Comparison of ENCODE assay signal across 16 cellular contexts in the genomic region with DNA sequence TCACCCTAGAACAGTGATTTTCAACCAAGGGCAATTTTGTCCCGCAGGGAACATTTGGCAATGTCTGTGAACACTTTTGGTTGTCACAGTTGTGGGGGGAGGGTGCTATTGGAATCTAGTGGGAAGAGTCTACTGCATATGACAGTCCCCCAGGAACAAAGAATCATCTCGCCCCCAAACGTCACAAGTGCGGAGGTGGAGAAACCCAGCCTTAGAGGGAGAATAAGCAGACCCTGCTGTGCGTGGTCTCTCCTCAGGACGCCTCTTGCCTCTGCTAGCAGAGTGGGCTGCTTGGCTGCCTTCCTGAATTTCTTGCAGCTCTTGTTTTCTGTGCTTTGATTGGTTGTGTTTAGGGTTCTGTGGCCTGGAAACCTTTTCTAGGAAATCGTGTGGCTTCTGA. TPM values are rescaled to one million over a fixed set of nuclear protein-coding genes. Genes with fewer than 3 reads are reported as not detected.
DNase-seq lines count a peak whose midpoint lies in the region; ATAC-seq, FAIRE-seq and TF ChIP-seq lines count a peak whose summit lies in the region.
"Had no signal": no experiment of that assay in that cellular context is flagged by ENCODE, and none has a peak within 500 bp of the region (broad histone marks: within the 10 kb centered on the region; RNA-seq: fewer than 3 reads in every experiment).

No MANE protein-coding gene starts in this region.

- no peak for FAIRE-seq in astrocyte (lab: Jason Lieb, UNC)

- TF ChIP-seq CTCF in HEK293 (tag by site-specific recombination; IDR thresholded peaks at IDR 0.05): no peak
- TF ChIP-seq CTCF in astrocyte (IDR thresholded peaks at IDR 0.05; ENCODE audit: insufficient read depth, low read depth, low read length): no peak
- no peak for TF ChIP-seq CTCF in lower lobe of right lung (IDR thresholded peaks at IDR 0.05)
- TF ChIP-seq CTCF in adrenal gland (IDR thresholded peaks at IDR 0.05): no peak
- TF ChIP-seq CTCF in body of pancreas (IDR thresholded peaks at IDR 0.05): no peak

- no peak overlapping the region for H2AFZ ChIP-seq in astrocyte (ENCODE audit: low read depth, low read length)

- no peaks in the 10 kb centered on the region for H3K36me3 ChIP-seq in HEK293 (ENCODE audit: control insufficient read depth in 2 of 2, insufficient read depth in 1 of 2, low read length in 2 of 2)
- H3K36me3 ChIP-seq in astrocyte (ENCODE audit: insufficient read depth, low read length): no peaks in the 10 kb centered on the region
- no peaks in the 10 kb centered on the region for H3K36me3 ChIP-seq in lower lobe of right lung
- no peaks in the 10 kb centered on the region for H3K36me3 ChIP-seq in adrenal gland (replicated peaks in 1 of 2)
- H3K36me3 ChIP-seq in body of pancreas (replicated peaks in 1 of 2; ENCODE audit: insufficient read depth in 1 of 2, low read depth in 2 of 2): no peaks in the 10 kb centered on the region
- H3K36me3 ChIP-seq: neutrophil had no signal

- peaks cover 94% of the 10 kb centered on the region for H3K79me2 ChIP-seq in astrocyte (ENCODE audit: insufficient read depth, low read length)

- H3K9me3 ChIP-seq in HEK293 (ENCODE audit: control insufficient read depth, insufficient read depth, low read depth, low read length) (no peaks in the 10 kb centered on the region), astrocyte (ENCODE audit: insufficient read depth, low read depth, low read length) (no peaks in the 10 kb centered on the region), lower lobe of right lung (no peaks in the 10 kb centered on the region), adrenal gland (replicated peaks in 1 of 3) (no peaks in the 10 kb centered on the region), body of pancreas (no peaks in the 10 kb centered on the region)
- H3K9me3 ChIP-seq: neutrophil had no signal

- H3K27ac ChIP-seq in HEK293 (ENCODE audit: extremely low read depth, low read depth, low read length): no peak overlapping the region
- H3K27ac ChIP-seq in astrocyte (ENCODE audit: low read depth, low read length): peak overlapping the region; percentile 87
- H3K27ac ChIP-seq in lower lobe of right lung: peak overlapping the region; percentile 78
- H3K27ac ChIP-seq in adrenal gland: peak overlapping the region in 1 of 5 donors; percentile 22
- H3K27ac ChIP-seq in body of pancreas: peak overlapping the region in 2 of 4 donors; percentile 48 to 63
- H3K27ac ChIP-seq: neutrophil had no signal

- peaks cover 3% of the 10 kb centered on the region for H3K36me3 Mint-ChIP-seq in astrocyte (ENCODE audit: low read depth, unreplicated experiment)
- H3K36me3 Mint-ChIP-seq: activated naive CD8-positive, alpha-beta T cell treated with anti-CD3 and anti-CD28 coated beads for 36 hours had no signal

- H3K4me1 Mint-ChIP-seq in astrocyte (ENCODE audit: low read depth, unreplicated experiment): peaks cover 24% of the 10 kb centered on the region

- H3K4me1 ChIP-seq in HEK293 (ENCODE audit: control insufficient read depth, insufficient read depth, low read length) (peaks cover 16% of the 10 kb centered on the region), astrocyte (ENCODE audit: insufficient read depth, low read length) (peaks cover 51% of the 10 kb centered on the region), lower lobe of right lung (peaks cover 97% of the 10 kb centered on the region), adrenal gland (replicated peaks in 1 of 2) (peaks cover 13 to 46% of the 10 kb centered on the region in 2 donors), body of pancreas (peaks cover 67% of the 10 kb centered on the region)

- H3K9me3 Mint-ChIP-seq in astrocyte (ENCODE audit: unreplicated experiment): peaks cover 5% of the 10 kb centered on the region
- H3K9me3 Mint-ChIP-seq: activated naive CD8-positive, alpha-beta T cell treated with anti-CD3 and anti-CD28 coated beads for 36 hours had no signal

- peak overlapping the region; percentile 53 for H3K27ac Mint-ChIP-seq in astrocyte (ENCODE audit: unreplicated experiment)
- H3K27ac Mint-ChIP-seq: activated naive CD8-positive, alpha-beta T cell treated with anti-CD3 and anti-CD28 coated beads for 36 hours had no signal

- H3K4me3 Mint-ChIP-seq in astrocyte (ENCODE audit: unreplicated experiment): peak overlapping the region; percentile 9
- H3K4me3 Mint-ChIP-seq: activated naive CD8-positive, alpha-beta T cell treated with anti-CD3 and anti-CD28 coated beads for 36 hours had no signal

- ATAC-seq in lower lobe of right lung: no peak
- ATAC-seq in HG03196 (IDR thresholded peaks at IDR 0.05; ENCODE audit: unreplicated experiment): no peak
- no peak for ATAC-seq in body of pancreas

- peaks cover 51% of the 10 kb centered on the region for H3K27me3 Mint-ChIP-seq in astrocyte (ENCODE audit: low read depth, unreplicated experiment)
- H3K27me3 Mint-ChIP-seq: activated naive CD8-positive, alpha-beta T cell treated with anti-CD3 and anti-CD28 coated beads for 36 hours had no signal

- peak overlapping the region; percentile 59 for H3K9ac ChIP-seq in astrocyte (ENCODE audit: low read length)

- CTCF ChIA-PET in HEK293 (lab: Yijun Ruan, JAX): interaction anchor here (1.3 to 3.9 kb wide), 5 partner anchors 13 to 72 kb away, joined by 3 to 23 read pairs (median 4); no protein-coding TSS in a partner anchor

- POLR2A ChIA-PET in HEK293 (lab: Yijun Ruan, JAX): no interaction called here

- H3K4me3 ChIP-seq in HEK293 (ENCODE audit: low read depth, low read length): no peak overlapping the region
- no peak overlapping the region for H3K4me3 ChIP-seq in astrocyte (ENCODE audit: insufficient read depth, low read depth, low read length)
- no peak overlapping the region for H3K4me3 ChIP-seq in lower lobe of right lung
- no peak overlapping the region for H3K4me3 ChIP-seq in adrenal gland
- no peak overlapping the region for H3K4me3 ChIP-seq in body of pancreas

- H4K20me1 ChIP-seq in astrocyte (ENCODE audit: insufficient read depth, low read length): peaks cover 22% of the 10 kb centered on the region

- peak overlapping the region; percentile 66 for H3K4me2 ChIP-seq in astrocyte (ENCODE audit: low read length)

- TF ChIP-seq POLR2A in adrenal gland (IDR thresholded peaks at IDR 0.05) (no peak), body of pancreas (IDR thresholded peaks at IDR 0.05) (no peak)

- 79 to 88% (median 86%) methylated on average over 6 to 7 of the region's 7 CpGs for WGBS in adrenal gland, 4 donors
- 73 to 87% methylated on average over 7 of the region's 7 CpGs for WGBS in body of pancreas, 2 donors

- H3K27me3 ChIP-seq in astrocyte (ENCODE audit: insufficient read depth, low read length): no peaks in the 10 kb centered on the region
- no peaks in the 10 kb centered on the region for H3K27me3 ChIP-seq in lower lobe of right lung (ENCODE audit: low read depth)
- H3K27me3 ChIP-seq in adrenal gland: no peaks in the 10 kb centered on the region
- H3K27me3 ChIP-seq in body of pancreas: no peaks in the 10 kb centered on the region
- H3K27me3 ChIP-seq: neutrophil had no signal

- intact Hi-C loops in lower lobe of right lung (cut with DNase I): no loop called here
- intact Hi-C loops in adrenal gland (cut with DNase I): no loop called here
- intact Hi-C loops in body of pancreas (cut with DNase I): no loop called here

- DNase-seq in astrocyte (ENCODE audit: low read depth): no peak
- no peak for DNase-seq in lower lobe of right lung
- peak; percentile 65 for DNase-seq in superior temporal gyrus (ENCODE audit: extremely low spot score)
- no peak for DNase-seq in adrenal gland
- no peak for DNase-seq in body of pancreas
- no peak for DNase-seq in NCI-H69 (lab: John Stamatoyannopoulos, UW)
- DNase-seq: activated CD8-positive, alpha-beta memory T cell treated with anti-CD3 and anti-CD28 coated beads, Interleukin-2, amount 50 U/mL, for 48 hours; activated naive CD8-positive, alpha-beta T cell treated with anti-CD3 and anti-CD28 coated beads for 36 hours; GDM1; glutamatergic neuron; GOT3; NCI-H2081 treated with DMSO at 0.1 percent for 48 hours; stimulated activated CD4-positive, alpha-beta T cell treated with anti-CD3 and anti-CD28 coated beads, Interleukin-15, amount 100 ng/mL, for 24 hours had no signal

TF ChIP-seq in HEK293, 187 proteins besides CTCF, POLR2A, EP300 and RAD21:
- TF ChIP-seq REPIN1 (tag by site-specific recombination; IDR thresholded peaks at IDR 0.05; ENCODE audit: low read depth) (no peak), GLIS2 (tag by site-specific recombination; IDR thresholded peaks at IDR 0.05) (no peak), ZNF792 (tag by site-specific recombination; IDR thresholded peaks at IDR 0.05) (no peak), ZBTB21 (tag by site-specific recombination; IDR thresholded peaks at IDR 0.05) (no peak), ZNF354C (tag by site-specific recombination; IDR thresholded peaks at IDR 0.05; ENCODE audit: borderline replicate concordance, low read depth) (no peak), KLF1 (tag by site-specific recombination; IDR thresholded peaks at IDR 0.05) (no peak), ZNF169 (tag by site-specific recombination; IDR thresholded peaks at IDR 0.05) (no peak), ZBTB17 (tag by site-specific recombination; IDR thresholded peaks at IDR 0.05) (no peak), EGR2 (tag by site-specific recombination; IDR thresholded peaks at IDR 0.05; ENCODE audit: low read depth) (peak; percentile 42; the same call in 1 of the 2 replicates), YY1 (tag by site-specific recombination; IDR thresholded peaks at IDR 0.05) (no peak), TRIM28 (IDR thresholded peaks at IDR 0.05; ENCODE audit: borderline replicate concordance, low read length) (no peak), ZFHX2 (tag by site-specific recombination; conservative IDR thresholded peaks at IDR 0.05) (peak; percentile 18; the same call in 1 of the 2 replicates), WT1 (tag by site-specific recombination; IDR thresholded peaks at IDR 0.05) (no peak), ZNF510 (tag by site-specific recombination; IDR thresholded peaks at IDR 0.05; ENCODE audit: insufficient replicate concordance) (no peak), ZNF341 (tag by site-specific recombination; IDR thresholded peaks at IDR 0.05; ENCODE audit: low read depth) (no peak), ZNF239 (tag by site-specific recombination; IDR thresholded peaks at IDR 0.05) (no peak)
- TF ChIP-seq, protein P1, sequence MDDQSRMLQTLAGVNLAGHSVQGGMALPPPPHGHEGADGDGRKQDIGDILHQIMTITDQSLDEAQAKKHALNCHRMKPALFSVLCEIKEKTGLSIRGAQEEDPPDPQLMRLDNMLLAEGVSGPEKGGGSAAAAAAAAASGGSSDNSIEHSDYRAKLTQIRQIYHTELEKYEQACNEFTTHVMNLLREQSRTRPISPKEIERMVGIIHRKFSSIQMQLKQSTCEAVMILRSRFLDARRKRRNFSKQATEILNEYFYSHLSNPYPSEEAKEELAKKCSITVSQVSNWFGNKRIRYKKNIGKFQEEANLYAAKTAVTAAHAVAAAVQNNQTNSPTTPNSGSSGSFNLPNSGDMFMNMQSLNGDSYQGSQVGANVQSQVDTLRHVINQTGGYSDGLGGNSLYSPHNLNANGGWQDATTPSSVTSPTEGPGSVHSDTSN (CRISPR knock-in tag; IDR thresholded peaks at IDR 0.05): no peak

RNA-seq across cellular contexts. Expression of a gene that starts 42.4 kb away (rescaled TPM):
- total RNA-seq in astrocyte (8.4 and 9.6 TPM in 2 replicates), lower lobe of right lung (146 TPM), adrenal gland (10 to 100 TPM; 25.6 to 72.8 (median 36.5) TPM), body of pancreas (10 to 100 TPM; 16.9 to 26.7 TPM)
- 10 to 100 TPM in 1 of 3 donors, 1 to 10 TPM in 2; 4.9 to 18.0 (median 9.4) TPM for polyA plus RNA-seq in adrenal gland
